In genomic region chr2:27050996-27051901, GRCh38 we compare ENCODE assay signal across 8 cellular contexts. TPM values are rescaled to one million over a fixed set of nuclear protein-coding genes. Genes with fewer than 3 reads are reported as not detected.
DNase-seq lines count a peak whose midpoint lies in the region; ATAC-seq and TF ChIP-seq lines count a peak whose summit lies in the region.

Gene AGBL5, plus strand, starts transcription at chr2:27051668. Its CDS starts 1,291 bp downstream, at chr2:27052959.

- peak within 1 kb of the TSS; percentile 99 for H3K27ac Mint-ChIP-seq in type B pancreatic cell

- intact Hi-C loops in heart left ventricle (cut with DNase I) = loop anchor here in 6 of 10 donors (1.0 to 5.0 kb wide), 10 partner anchors 18 to 81 kb away; partner anchors contain the start of genes KHK (in 4 of the 6), OST4 (in 2 of the 6), MAPRE3 (in 1 of the 6) and TMEM214 (in 1 of the 6)

- peaks cover 14% of the 10 kb centered on the region for H3K27me3 Mint-ChIP-seq in type B pancreatic cell

- H3K4me1 ChIP-seq in heart left ventricle = peaks cover 0 to 25% (median 12%) of the 10 kb centered on the region in 12 donors

- H3K9me3 Mint-ChIP-seq in type B pancreatic cell = peaks cover 7% of the 10 kb centered on the region

- TF ChIP-seq CTCF in heart left ventricle (IDR thresholded peaks at IDR 0.05) (no peak), type B pancreatic cell (conservative IDR thresholded peaks at IDR 0.05) (no peak)

- peak within 1 kb of the TSS; percentile 73 to 97 (median 91) for H3K4me3 ChIP-seq in heart left ventricle

- no peaks in the 10 kb centered on the region for H3K9me3 ChIP-seq in heart left ventricle

- peaks cover 0 to 33% (median 26%) of the 10 kb centered on the region in 9 donors for H3K36me3 ChIP-seq in heart left ventricle

- H3K27ac ChIP-seq in adipose tissue (ENCODE audit: low read depth, low read length) (peak within 1 kb of the TSS; percentile 34), heart left ventricle (peak within 1 kb of the TSS; percentile 47 to 95 (median 90))

- peak within 1 kb of the TSS; percentile 99 for H3K4me3 Mint-ChIP-seq in type B pancreatic cell

- H3K27me3 ChIP-seq in heart left ventricle = no peaks in the 10 kb centered on the region

- DNase-seq in NCI-H146 treated with DMSO at 0.1 percent for 48 hours (lab: John Stamatoyannopoulos, UW; ENCODE audit: unreplicated experiment) = peak; percentile 82
- peak; percentile 89 to 97 (median 94) for DNase-seq in T-helper 1 cell
- DNase-seq in heart left ventricle = peak; percentile 94 to 97 (median 95)
- peak; percentile 93 for DNase-seq in pons (ENCODE audit: low spot score)
- DNase-seq in type B pancreatic cell (ENCODE audit: extremely low spot score, unreplicated experiment) = peak; percentile 96

- ATAC-seq in HG02884 (IDR thresholded peaks at IDR 0.05; ENCODE audit: unreplicated experiment) (peak; percentile 58), heart left ventricle (peak; percentile 82 to 88 (median 84))

- TF ChIP-seq POLR2A in GM15510 (IDR thresholded peaks at IDR 0.05; ENCODE audit: borderline replicate concordance, extremely low read depth, insufficient read length) (peak; percentile 75), heart left ventricle (IDR thresholded peaks at IDR 0.05) (peak in 1 of 2 donors; percentile 63)

- H3K4me1 Mint-ChIP-seq in type B pancreatic cell (ENCODE audit: unreplicated experiment) = peaks cover 23% of the 10 kb centered on the region

- WGBS in adipose tissue, 3 donors = 0% methylated on average over 63 to 67 of the region's 67 CpGs
- 0% methylated on average over 41 to 67 of the region's 67 CpGs for WGBS in heart left ventricle, 4 donors

- H3K36me3 Mint-ChIP-seq in type B pancreatic cell = peaks cover 22% of the 10 kb centered on the region

RNA-seq across cellular contexts. Expression of gene AGBL5, which starts in this region (rescaled TPM):
- polyA plus RNA-seq in adipose tissue = 10 to 100 TPM in 1 of 3 donors, 1 to 10 TPM in 2; 7.4 to 11.2 (median 7.8) TPM
- total RNA-seq in heart left ventricle = 10 to 100 TPM in 4 of 9 donors, 1 to 10 TPM in 5; 4.9 to 12.5 (median 9.9) TPM
- 1 to 10 TPM; 4.5 to 7.9 TPM for polyA plus RNA-seq in heart left ventricle
- total RNA-seq in type B pancreatic cell (ENCODE audit: low replicate concordance) = 24.3 and 57.3 TPM in 2 replicates

Comparison
In these comparisons a context has a peak if more than half of its experiments do, and no peak if none do; other contexts are left out.
1. Peak in every context shown above with its lines: DNase-seq, ATAC-seq, H3K4me3 ChIP-seq and H3K27ac ChIP-seq.